In the genomic region with DNA sequence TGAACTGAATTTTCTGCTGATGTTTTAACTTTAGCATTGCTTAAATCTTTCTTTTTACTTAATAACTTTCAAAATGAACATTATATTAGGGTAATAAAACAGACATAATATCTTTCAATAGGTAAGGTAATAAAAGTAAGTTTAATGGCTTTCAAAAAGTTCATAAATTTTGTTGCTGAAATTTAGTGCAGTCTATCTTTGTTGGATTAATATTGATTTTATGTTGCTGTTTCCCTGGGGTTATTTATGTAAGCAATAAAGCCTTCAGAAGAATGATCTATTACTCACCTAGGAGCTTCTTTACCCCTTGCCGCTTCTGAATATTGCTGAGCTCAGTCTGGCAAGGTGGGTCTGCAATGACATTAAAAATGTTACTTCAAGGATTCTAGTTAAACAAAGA, we compare ENCODE assay signal across 33 cellular contexts.
"Had no signal": no experiment of that assay in that cellular context is flagged by ENCODE, and none has a peak within 500 bp of the region (broad histone marks: within the 10 kb centered on the region; RNA-seq: fewer than 3 reads in every experiment).

No MANE protein-coding gene starts in this region.

- DNase-seq: Karpas-422, Kasumi-1, MG63, MM.1S, MV-4-11, NCI-H1048, NCI-H1092, NCI-H1092 treated with DMSO at 0.1 percent for 48 hours, NCI-H1105, NCI-H1105 treated with DMSO at 0.1 percent for 48 hours, NCI-H1417 treated with DMSO at 0.1 percent for 48 hours, NCI-H1436, NCI-H1436 treated with DMSO at 0.1 percent for 48 hours, NCI-H146, NCI-H1694, NCI-H1694 treated with DMSO at 0.1 percent for 48 hours, NCI-H187, NCI-H187 treated with DMSO at 0.1 percent for 48 hours, NCI-H1930, NCI-H2029, NCI-H2029 treated with DMSO at 0.1 percent for 48 hours, NCI-H2081, NCI-H2081 treated with DMSO at 0.1 percent for 48 hours, NCI-H2107, NCI-H2171, NCI-H2171 treated with DMSO at 0.1 percent for 48 hours, NCI-H2227 treated with DMSO at 0.1 percent for 48 hours, NCI-H226, NCI-H345, NCI-H446, NCI-H446 treated with DMSO at 0.1 percent for 48 hours, NCI-H510A, NCI-H510A treated with DMSO at 0.1 percent for 48 hours had no signal
